In genomic region chr11:18986744-18987143, GRCh38 we compare ENCODE assay signal across 1 cellular context.
TF ChIP-seq lines count a peak whose summit lies in the region.

No MANE protein-coding gene starts in this region.

TF ChIP-seq in IMR-90, 13 proteins besides CTCF, POLR2A, EP300 and RAD21:
- TF ChIP-seq CEBPB (IDR thresholded peaks at IDR 0.05; ENCODE audit: low read depth, low read length) (no peak), FOS (IDR thresholded peaks at IDR 0.05; ENCODE audit: low read depth, low read length) (no peak), CHD1 (IDR thresholded peaks at IDR 0.05; ENCODE audit: low read depth, low read length) (no peak), NFE2L2 (IDR thresholded peaks at IDR 0.05; ENCODE audit: low read depth, low read length) (no peak), SMC3 (IDR thresholded peaks at IDR 0.05; ENCODE audit: low read depth, low read length) (no peak), USF2 (IDR thresholded peaks at IDR 0.05; ENCODE audit: low read depth, low read length) (no peak), BHLHE40 (IDR thresholded peaks at IDR 0.05; ENCODE audit: low read depth, low read length) (no peak), RFX5 (IDR thresholded peaks at IDR 0.05; ENCODE audit: low read depth, low read length) (no peak), RCOR1 (IDR thresholded peaks at IDR 0.05; ENCODE audit: insufficient replicate concordance, low read length) (no peak), MAFK (IDR thresholded peaks at IDR 0.05; ENCODE audit: low read depth, low read length) (no peak), MAZ (IDR thresholded peaks at IDR 0.05; ENCODE audit: borderline replicate concordance, low read depth, low read length) (no peak), MXI1 (IDR thresholded peaks at IDR 0.05; ENCODE audit: borderline replicate concordance, low read depth, low read length) (no peak), ELK1 (IDR thresholded peaks at IDR 0.05; ENCODE audit: borderline replicate concordance, low read depth, low read length) (no peak)
